ENCODE assay signal across 8 cellular contexts in the genomic region with DNA sequence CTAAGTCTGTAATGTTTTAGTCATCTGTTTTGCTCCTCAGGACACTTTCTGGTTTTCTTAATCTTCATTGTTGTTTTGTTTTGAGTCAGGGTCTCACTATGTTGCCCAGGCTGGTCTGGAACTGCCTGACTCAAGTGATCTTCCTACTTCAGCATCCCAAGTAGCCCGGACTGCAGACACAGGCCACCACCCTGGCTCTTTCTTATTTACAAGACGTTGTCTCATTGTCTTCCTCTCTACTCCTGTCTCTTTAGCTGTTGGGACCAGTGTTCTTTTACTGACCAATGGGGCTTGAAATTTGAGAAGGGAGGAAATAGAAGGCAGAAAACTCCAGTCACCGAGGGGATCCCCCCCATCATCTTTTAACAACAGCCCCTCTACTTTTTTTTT. TPM values are rescaled to one million over a fixed set of nuclear protein-coding genes. Genes with fewer than 3 reads are reported as not detected.
DNase-seq lines count a peak whose midpoint lies in the region; ATAC-seq, FAIRE-seq and TF ChIP-seq lines count a peak whose summit lies in the region.

No MANE protein-coding gene starts in this region.

- dilution Hi-C loops in endothelial cell of umbilical vein (cut with MboI; ENCODE audit: extremely low pct_ligation_motif_present, low sequenced_read_pairs): no loop called here

- no peaks in the 10 kb centered on the region for H3K9me3 Mint-ChIP-seq in stimulated activated memory B cell treated with anti-CD40 and anti-IgM and Interleukin-4, amounts not matched to agents 10 μg/mL and 1 μg/mL and 100 μg/mL, for 72 hours

- ATAC-seq in stimulated activated memory B cell treated with anti-CD40 and anti-IgM and Interleukin-4, amounts not matched to agents 10 μg/mL and 1 μg/mL and 100 μg/mL, for 72 hours: no peak
- no peak for ATAC-seq in GM21825 (IDR thresholded peaks at IDR 0.05; ENCODE audit: unreplicated experiment)

- no peaks in the 10 kb centered on the region for H4K20me1 ChIP-seq in endothelial cell of umbilical vein (replicated peaks; ENCODE audit: control insufficient read depth, extremely low read depth, insufficient read depth, low read length)

- H3K9me1 ChIP-seq in endothelial cell of umbilical vein (replicated peaks; ENCODE audit: control insufficient read depth, extremely low read depth, insufficient read depth, low read length): no peaks in the 10 kb centered on the region

- intact Hi-C loops in endothelial cell of umbilical vein (cut with micrococcal nuclease): loop anchor here (2.0 to 5.0 kb wide), 2 partner anchors 26 to 108 kb away; partner anchors contain the start of gene AKAP1

- FAIRE-seq in endothelial cell of umbilical vein (lab: Jason Lieb, UNC): no peak

- peaks cover 18% of the 10 kb centered on the region for H3K36me3 Mint-ChIP-seq in stimulated activated memory B cell treated with anti-CD40 and anti-IgM and Interleukin-4, amounts not matched to agents 10 μg/mL and 1 μg/mL and 100 μg/mL, for 72 hours

- no peaks in the 10 kb centered on the region for H3K36me3 ChIP-seq in endothelial cell of umbilical vein (ENCODE audit: control insufficient read depth in 2 of 2, extremely low read depth in 1 of 2, insufficient read depth in 2 of 2, low read length in 2 of 2)

- no peaks in the 10 kb centered on the region for H3K9me3 ChIP-seq in endothelial cell of umbilical vein (replicated peaks; ENCODE audit: control insufficient read depth, insufficient read depth, low read length)

- no peak for TF ChIP-seq CTCF in endothelial cell of umbilical vein (IDR thresholded peaks at IDR 0.05; ENCODE audit: extremely low read depth in 1 of 2, insufficient read depth in 1 of 2, low read depth in 1 of 2, low read length in 2 of 2)

- CTCF ChIA-PET in endothelial cell of umbilical vein (lab: Charles Lee): interaction anchor here (1.6 to 2.5 kb wide), 2 partner anchors 11 to 199 kb away, joined by 3 to 13 read pairs; no protein-coding TSS in a partner anchor

- H3K79me2 ChIP-seq in endothelial cell of umbilical vein (ENCODE audit: control insufficient read depth, insufficient read depth, low read length): no peaks in the 10 kb centered on the region

- H3K9ac ChIP-seq in endothelial cell of umbilical vein (replicated peaks; ENCODE audit: extremely low read depth, insufficient read depth, low read length): no peak overlapping the region

- no peak overlapping the region for H3K4me3 ChIP-seq in endothelial cell of umbilical vein (replicated peaks in 1 of 3; ENCODE audit: insufficient read depth in 1 of 3, low read depth in 1 of 3, low read length in 3 of 3)

- peaks cover 42% of the 10 kb centered on the region for H3K4me1 Mint-ChIP-seq in stimulated activated memory B cell treated with anti-CD40 and anti-IgM and Interleukin-4, amounts not matched to agents 10 μg/mL and 1 μg/mL and 100 μg/mL, for 72 hours

- H2AFZ ChIP-seq in endothelial cell of umbilical vein (ENCODE audit: low read depth, low read length): peak overlapping the region; percentile 25

- POLR2A ChIA-PET in endothelial cell of umbilical vein (lab: Charles Lee): interaction anchor here (0.6 kb wide), 1 partner anchor 69 kb away, joined by 10 read pairs; no protein-coding TSS in a partner anchor

- no peak overlapping the region for H3K27ac ChIP-seq in endothelial cell of umbilical vein (ENCODE audit: insufficient read depth, low read depth, low read length)

- no peak for TF ChIP-seq POLR2A in endothelial cell of umbilical vein (IDR thresholded peaks at IDR 0.05; ENCODE audit: low read depth, low read length)

- no peaks in the 10 kb centered on the region for H3K27me3 Mint-ChIP-seq in stimulated activated memory B cell treated with anti-CD40 and anti-IgM and Interleukin-4, amounts not matched to agents 10 μg/mL and 1 μg/mL and 100 μg/mL, for 72 hours

- H3K27ac Mint-ChIP-seq in stimulated activated memory B cell treated with anti-CD40 and anti-IgM and Interleukin-4, amounts not matched to agents 10 μg/mL and 1 μg/mL and 100 μg/mL, for 72 hours: peak overlapping the region; percentile 92

- no TSS peak for BruUV-seq in endothelial cell of umbilical vein (replicated peaks; lab: Mats Ljungman, UMichigan)

- peaks cover 14% of the 10 kb centered on the region for H3K4me1 ChIP-seq in endothelial cell of umbilical vein (ENCODE audit: control insufficient read depth, extremely low read depth, insufficient read depth, low read length)

- DNase-seq in NOMO-1 treated with DMSO at 0.1 percent for 48 hours (lab: John Stamatoyannopoulos, UW; ENCODE audit: unreplicated experiment) (peak; percentile 19), NOMO-1 treated with dmso at 0.1 percent for 144 hours (lab: John Stamatoyannopoulos, UW; ENCODE audit: unreplicated experiment) (no peak), NAMALWA (ENCODE audit: low spot score) (peak; percentile 30), endothelial cell of umbilical vein (ENCODE audit: low read depth, low spot score) (no peak), retina (no peak)
- no peak for DNase-seq in stimulated activated CD4-positive, alpha-beta T cell treated with anti-CD3 and anti-CD28 coated beads, Interleukin-4, amount 100 ng/mL, for 24 hours

- peaks cover 0 to 4% of the 10 kb centered on the region in 2 experiments for H3K27me3 ChIP-seq in endothelial cell of umbilical vein (ENCODE audit: control insufficient read depth in 2 of 2, insufficient read depth in 2 of 2, low read length in 2 of 2)

- no peak overlapping the region for H3K4me2 ChIP-seq in endothelial cell of umbilical vein (ENCODE audit: insufficient read depth, low read length)

- H3K4me3 Mint-ChIP-seq in stimulated activated memory B cell treated with anti-CD40 and anti-IgM and Interleukin-4, amounts not matched to agents 10 μg/mL and 1 μg/mL and 100 μg/mL, for 72 hours: peak overlapping the region; percentile 89

TF ChIP-seq in endothelial cell of umbilical vein, 7 proteins besides CTCF, POLR2A, EP300 and RAD21:
- TF ChIP-seq, protein P1, sequence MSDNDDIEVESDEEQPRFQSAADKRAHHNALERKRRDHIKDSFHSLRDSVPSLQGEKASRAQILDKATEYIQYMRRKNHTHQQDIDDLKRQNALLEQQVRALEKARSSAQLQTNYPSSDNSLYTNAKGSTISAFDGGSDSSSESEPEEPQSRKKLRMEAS (IDR thresholded peaks at IDR 0.05; ENCODE audit: insufficient read depth, insufficient read length): no peak
- TF ChIP-seq MYC (IDR thresholded peaks at IDR 0.05; ENCODE audit: low read depth, low read length): no peak
- no peak for TF ChIP-seq JUN (IDR thresholded peaks at IDR 0.05; ENCODE audit: borderline replicate concordance, insufficient read depth, insufficient read length, low read depth)
- TF ChIP-seq POLR2AphosphoS5 (IDR thresholded peaks at IDR 0.05; ENCODE audit: insufficient read depth, low read depth, low read length): no peak
- no peak for TF ChIP-seq FOS (IDR thresholded peaks at IDR 0.05; ENCODE audit: borderline replicate concordance, insufficient read depth, low read length)
- no peak for TF ChIP-seq GATA2 (IDR thresholded peaks at IDR 0.05; ENCODE audit: insufficient read depth, insufficient read length, low read depth, low read length)
- TF ChIP-seq EZH2 (IDR thresholded peaks at IDR 0.05; ENCODE audit: borderline replicate concordance, low read depth, low read length, severe bottlenecking): no peak

RNA-seq across cellular contexts. Expression of gene SCPEP1, which starts 1.2 kb away (rescaled TPM):
- total RNA-seq in endothelial cell of umbilical vein: 38.6 and 49.4 TPM in 2 replicates
- polyA plus RNA-seq in endothelial cell of umbilical vein: 35.3 and 43.6 TPM in 2 replicates
- 42.8 and 43.1 TPM in 2 replicates for polyA plus RNA-seq in endothelial cell of umbilical vein (2011; cell fraction: cytosol; rRNA removed)
- 59.9 and 74.0 TPM in 2 replicates for polyA plus RNA-seq in endothelial cell of umbilical vein (2011; cell fraction: nucleus; rRNA removed)
- 69.0 and 72.9 TPM in 2 replicates for polyA plus RNA-seq in endothelial cell of umbilical vein (2012)
- polyA minus RNA-seq in endothelial cell of umbilical vein: 17.9 and 20.0 TPM in 2 replicates
- polyA minus RNA-seq in endothelial cell of umbilical vein (2011; cell fraction: cytosol; rRNA and poly(A)+ RNA removed): 8.7 TPM
- 9.1 and 11.4 TPM in 2 replicates for polyA minus RNA-seq in endothelial cell of umbilical vein (2011; cell fraction: nucleus; rRNA and poly(A)+ RNA removed)

RNA-seq across cellular contexts. Expression of gene COIL, which starts 18.2 kb away (rescaled TPM):
- 17.6 and 20.6 TPM in 2 replicates for total RNA-seq in endothelial cell of umbilical vein
- 2.7 and 4.2 TPM in 2 replicates for polyA plus RNA-seq in endothelial cell of umbilical vein
- polyA plus RNA-seq in endothelial cell of umbilical vein (2011; cell fraction: cytosol; rRNA removed): 4.8 and 5.3 TPM in 2 replicates
- 6.7 and 7.6 TPM in 2 replicates for polyA plus RNA-seq in endothelial cell of umbilical vein (2011; cell fraction: nucleus; rRNA removed)
- polyA plus RNA-seq in endothelial cell of umbilical vein (2012): 12.0 and 16.0 TPM in 2 replicates
- 3.9 and 5.0 TPM in 2 replicates for polyA minus RNA-seq in endothelial cell of umbilical vein
- polyA minus RNA-seq in endothelial cell of umbilical vein (2011; cell fraction: cytosol; rRNA and poly(A)+ RNA removed): 3.8 TPM
- polyA minus RNA-seq in endothelial cell of umbilical vein (2011; cell fraction: nucleus; rRNA and poly(A)+ RNA removed): 5.0 and 5.1 TPM in 2 replicates

Comparison
In these comparisons a context has a peak if more than half of its experiments do, and no peak if none do; other contexts are left out.
1. DNase-seq: peak in NOMO-1 treated with DMSO at 0.1 percent for 48 hours (single experiment) and NAMALWA (single experiment); none in NOMO-1 treated with dmso at 0.1 percent for 144 hours (single experiment), endothelial cell of umbilical vein (single experiment), stimulated activated CD4-positive, alpha-beta T cell treated with anti-CD3 and anti-CD28 coated beads, Interleukin-4, amount 100 ng/mL, for 24 hours (single experiment) and retina (single experiment).